14 cellular contexts compared by ENCODE assay signal in the genomic region with DNA sequence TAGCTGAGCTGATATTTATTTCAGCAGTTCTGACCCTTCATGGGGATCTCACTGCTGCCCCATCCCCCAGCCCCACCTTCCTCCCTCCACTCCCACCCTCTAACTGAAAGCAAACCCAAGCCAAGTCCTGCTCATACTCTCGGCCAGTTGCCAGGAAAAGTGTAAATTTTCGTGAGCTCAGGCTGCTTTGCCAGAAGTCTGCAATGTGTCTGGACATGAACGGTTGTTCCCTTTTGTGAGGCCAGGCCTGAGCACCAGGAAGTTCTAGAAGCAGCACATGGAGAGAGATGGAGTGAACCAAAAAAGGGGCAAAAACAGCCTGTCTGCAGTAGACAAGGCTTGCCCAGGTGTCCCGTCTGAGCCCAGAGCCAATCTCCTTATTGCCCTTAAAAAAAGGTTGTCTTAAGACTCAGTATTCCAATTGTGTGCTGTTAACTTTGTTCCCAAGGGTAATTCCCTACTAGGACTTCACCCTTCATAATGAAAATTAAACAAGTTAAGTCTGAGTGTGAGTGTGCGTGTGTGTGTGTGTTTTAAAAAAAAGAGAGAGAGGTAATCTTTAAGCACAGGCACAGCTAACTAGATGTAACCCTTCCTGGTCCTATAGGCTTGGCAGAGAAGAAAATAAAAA.
DNase-seq lines count a peak whose midpoint lies in the region; ATAC-seq and TF ChIP-seq lines count a peak whose summit lies in the region.
"Had no signal": no experiment of that assay in that cellular context is flagged by ENCODE, and none has a peak within 500 bp of the region (broad histone marks: within the 10 kb centered on the region; RNA-seq: fewer than 3 reads in every experiment).

No MANE protein-coding gene starts in this region.

- peak; percentile 2 for DNase-seq in HFF-Myc (ENCODE audit: extremely low read depth, low read depth)
- DNase-seq in NOMO-1 treated with dmso at 0.1 percent for 144 hours (lab: John Stamatoyannopoulos, UW; ENCODE audit: unreplicated experiment) = peak; percentile 20
- peak; percentile 18 for DNase-seq in ecto neural progenitor cell (ENCODE audit: low spot score)
- no peak for DNase-seq in nephron progenitor cell
- DNase-seq: AML-193, DND-41, NCI-H226, T-helper 17 cell, testis had no signal

- TF ChIP-seq CTCF in HFF-Myc (IDR thresholded peaks at IDR 0.05; ENCODE audit: low read depth, low read length, missing control alignments) = no peak
- no peak for TF ChIP-seq CTCF in nephron progenitor cell (IDR thresholded peaks at IDR 0.05)

- H3K4me3 Mint-ChIP-seq in nephron progenitor cell = no peak overlapping the region
- H3K4me3 Mint-ChIP-seq: T-helper 17 cell had no signal

- H3K27me3 Mint-ChIP-seq in nephron progenitor cell (ENCODE audit: low read depth, poor library complexity) = peaks cover 13% of the 10 kb centered on the region

- no peaks in the 10 kb centered on the region for H3K36me3 Mint-ChIP-seq in nephron progenitor cell (ENCODE audit: low read depth)
- H3K36me3 Mint-ChIP-seq: activated naive CD4-positive, alpha-beta T cell treated with anti-CD3 and anti-CD28 coated beads, Interleukin-2, amount 50 U/mL, for 72 hours had no signal

- peaks cover 51% of the 10 kb centered on the region for H3K4me1 Mint-ChIP-seq in nephron progenitor cell
- H3K4me1 Mint-ChIP-seq: T-helper 17 cell had no signal

- H3K9me3 Mint-ChIP-seq in nephron progenitor cell = no peaks in the 10 kb centered on the region
- H3K9me3 Mint-ChIP-seq: activated naive CD4-positive, alpha-beta T cell treated with anti-CD3 and anti-CD28 coated beads, Interleukin-2, amount 50 U/mL, for 72 hours had no signal

- no peak overlapping the region for H3K4me3 ChIP-seq in HFF-Myc (replicated peaks; ENCODE audit: low read depth, low read length)
- H3K4me3 ChIP-seq: testis had no signal

- ATAC-seq in GM21423 (IDR thresholded peaks at IDR 0.05; ENCODE audit: unreplicated experiment) = no peak
- no peak for ATAC-seq in GM18909 (IDR thresholded peaks at IDR 0.05; ENCODE audit: poor library complexity, unreplicated experiment)
- ATAC-seq in HG02840 (IDR thresholded peaks at IDR 0.05; ENCODE audit: low FRiP score, unreplicated experiment) = no peak
- ATAC-seq in GM19452 (IDR thresholded peaks at IDR 0.05; ENCODE audit: unreplicated experiment) = no peak
- ATAC-seq: activated naive CD4-positive, alpha-beta T cell treated with anti-CD3 and anti-CD28 coated beads, Interleukin-2, amount 50 U/mL, for 72 hours; T-helper 17 cell had no signal

- H3K27ac Mint-ChIP-seq in nephron progenitor cell = peak overlapping the region; percentile 47
- H3K27ac Mint-ChIP-seq: activated naive CD4-positive, alpha-beta T cell treated with anti-CD3 and anti-CD28 coated beads, Interleukin-2, amount 50 U/mL, for 72 hours; T-helper 17 cell had no signal
